In the genomic region with DNA sequence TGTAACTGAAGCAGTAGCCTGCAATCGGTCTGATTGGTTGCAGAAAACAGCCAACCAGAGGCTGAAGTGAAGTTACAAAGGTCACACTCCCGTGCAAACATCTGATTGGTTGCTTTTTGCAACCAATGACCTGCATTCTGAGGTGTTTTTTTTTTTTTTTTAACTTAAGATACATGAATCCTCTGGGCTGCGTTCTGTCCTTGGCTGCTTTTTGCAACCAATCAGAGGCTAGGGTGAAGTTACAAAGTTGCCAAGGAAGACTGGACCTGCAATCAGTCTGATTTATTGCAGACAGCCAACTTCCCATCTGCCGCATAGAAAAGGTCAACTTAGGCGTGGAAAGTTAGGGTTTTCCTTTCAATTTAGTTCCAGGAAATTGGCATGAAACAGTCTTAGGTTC, we compare ENCODE assay signal across 31 cellular contexts.
"Had no signal": no experiment of that assay in that cellular context is flagged by ENCODE, and none has a peak within 500 bp of the region (broad histone marks: within the 10 kb centered on the region; RNA-seq: fewer than 3 reads in every experiment).

No MANE protein-coding gene starts in this region.

- H3K36me3 ChIP-seq: brain microvascular endothelial cell, left lung, lower lobe of right lung, right lobe of liver, thoracic aorta, uterus had no signal

- H3K4me3 ChIP-seq: left lung, lower lobe of right lung, mucosa of descending colon, right lobe of liver, thoracic aorta, uterus had no signal

- H3K36me3 Mint-ChIP-seq: activated naive CD4-positive, alpha-beta T cell treated with anti-CD3 and anti-CD28 coated beads, Interleukin-2, amount 10 ng/mL, durations not matched to agents 7 days and 5 days; activated naive CD8-positive, alpha-beta T cell treated with anti-CD3 and anti-CD28 coated beads, Interleukin-2, amount 10 ng/mL, durations not matched to agents 7 days and 5 days; natural killer cell treated with Interleukin-12 subunit alpha and Interleukin-12 subunit beta and Interleukin-15 and Interleukin-18, amount 100 ng/mL, for 72 hours; WTC11 had no signal

- H3K27me3 ChIP-seq: brain microvascular endothelial cell, left lung, right lobe of liver, uterus had no signal

- H3K27ac Mint-ChIP-seq: activated CD4-positive, alpha-beta memory T cell treated with anti-CD3 and anti-CD28 coated beads, Interleukin-2, amount 10 ng/mL, durations not matched to agents 7 days and 5 days; activated CD4-positive, alpha-beta T cell treated with anti-CD3 and anti-CD28 coated beads, Interleukin-2, amount 10 ng/mL, durations not matched to agents 7 days and 5 days; activated naive CD4-positive, alpha-beta T cell treated with anti-CD3 and anti-CD28 coated beads, Interleukin-2, amount 10 ng/mL, durations not matched to agents 7 days and 5 days; activated naive CD8-positive, alpha-beta T cell treated with anti-CD3 and anti-CD28 coated beads, Interleukin-2, amount 10 ng/mL, durations not matched to agents 7 days and 5 days; activated T-cell treated with anti-CD3 and anti-CD28 coated beads, Interleukin-2, amount 50 U/mL, for 24 hours; endodermal cell; natural killer cell treated with Interleukin-12 subunit alpha and Interleukin-12 subunit beta and Interleukin-15 and Interleukin-18, amount 100 ng/mL, for 72 hours; progenitor cell of endocrine pancreas; T-helper 1 cell treated with Interleukin-12 subunit alpha and Interleukin-12 subunit beta and Interleukin-4 antibody, amounts not matched to agents 30 μg/mL and 1 μg/mL, for 36 hours had no signal

- DNase-seq: activated CD4-positive, alpha-beta memory T cell treated with anti-CD3 and anti-CD28 coated beads, Interleukin-2, amount 10 ng/mL, durations not matched to agents 7 days and 5 days; activated CD4-positive, alpha-beta T cell treated with anti-CD3 and anti-CD28 coated beads for 1 hour; activated CD4-positive, alpha-beta T cell treated with anti-CD3 and anti-CD28 coated beads, Interleukin-2, amount 10 ng/mL, durations not matched to agents 7 days and 5 days; activated CD8-positive, alpha-beta memory T cell treated with anti-CD3 and anti-CD28 coated beads, Interleukin-2, amount 50 U/mL, for 48 hours; activated gamma-delta T cell; activated naive CD4-positive, alpha-beta T cell treated with anti-CD3 and anti-CD28 coated beads, Interleukin-2, amount 10 ng/mL, durations not matched to agents 7 days and 5 days; activated naive CD8-positive, alpha-beta T cell treated with anti-CD3 and anti-CD28 coated beads, Interleukin-2, amount 10 ng/mL, durations not matched to agents 7 days and 5 days; activated T-cell treated with anti-CD3 and anti-CD28 coated beads, Interleukin-2, amount 50 U/mL, for 24 hours; amniotic stem cell; brain microvascular endothelial cell; endodermal cell; foreskin fibroblast; head of caudate nucleus; hypothalamus; left lung; lower lobe of right lung; mesendoderm; mucosa of descending colon; right lobe of liver; stimulated activated CD4-positive, alpha-beta T cell treated with anti-CD3 and anti-CD28 coated beads, Interleukin-12 subunit alpha, Interleukin-12 subunit beta, amount 100 ng/mL, for 4 hours; stimulated activated CD4-positive, alpha-beta T cell treated with anti-CD3 and anti-CD28 coated beads, Interleukin-4, amount 100 ng/mL, for 1 hour; stimulated activated naive CD8-positive, alpha-beta T cell treated with anti-CD3 and anti-CD28 coated beads, Interleukin-15, Interleukin-2, amounts not matched to agents 100 U/mL and 50 U/mL, for 24 hours; T1000; trophoblast cell; uterus had no signal

- H3K4me3 Mint-ChIP-seq: activated CD4-positive, alpha-beta memory T cell treated with anti-CD3 and anti-CD28 coated beads, Interleukin-2, amount 10 ng/mL, durations not matched to agents 7 days and 5 days; activated CD4-positive, alpha-beta T cell treated with anti-CD3 and anti-CD28 coated beads, Interleukin-2, amount 10 ng/mL, durations not matched to agents 7 days and 5 days; activated naive CD4-positive, alpha-beta T cell treated with anti-CD3 and anti-CD28 coated beads, Interleukin-2, amount 10 ng/mL, durations not matched to agents 7 days and 5 days; activated naive CD8-positive, alpha-beta T cell treated with anti-CD3 and anti-CD28 coated beads, Interleukin-2, amount 10 ng/mL, durations not matched to agents 7 days and 5 days; activated T-cell treated with anti-CD3 and anti-CD28 coated beads, Interleukin-2, amount 50 U/mL, for 24 hours; endodermal cell; natural killer cell treated with Interleukin-12 subunit alpha and Interleukin-12 subunit beta and Interleukin-15 and Interleukin-18, amount 100 ng/mL, for 72 hours; T-helper 1 cell treated with Interleukin-12 subunit alpha and Interleukin-12 subunit beta and Interleukin-4 antibody, amounts not matched to agents 30 μg/mL and 1 μg/mL, for 36 hours; WTC11 had no signal

- H3K4me1 Mint-ChIP-seq: activated CD4-positive, alpha-beta T cell treated with anti-CD3 and anti-CD28 coated beads, Interleukin-2, amount 10 ng/mL, durations not matched to agents 7 days and 5 days; activated naive CD4-positive, alpha-beta T cell treated with anti-CD3 and anti-CD28 coated beads, Interleukin-2, amount 10 ng/mL, durations not matched to agents 7 days and 5 days; activated naive CD8-positive, alpha-beta T cell treated with anti-CD3 and anti-CD28 coated beads, Interleukin-2, amount 10 ng/mL, durations not matched to agents 7 days and 5 days; WTC11 had no signal

- H3K4me1 ChIP-seq: right lobe of liver, uterus had no signal

- H3K9me3 ChIP-seq: left lung, lower lobe of right lung, mucosa of descending colon, right lobe of liver, thoracic aorta, uterus had no signal

- H3K27ac ChIP-seq: brain microvascular endothelial cell, lower lobe of right lung, thoracic aorta, uterus had no signal

- ATAC-seq: esophagus mucosa; left lung; lower lobe of right lung; mucosa of descending colon; natural killer cell treated with Interleukin-12 subunit alpha and Interleukin-12 subunit beta and Interleukin-15 and Interleukin-18, amount 100 ng/mL, for 72 hours; stimulated activated naive CD8-positive, alpha-beta T cell treated with anti-CD3 and anti-CD28 coated beads, Interleukin-15, Interleukin-2, amounts not matched to agents 100 U/mL and 50 U/mL, for 24 hours; WTC11 had no signal

- H3K27me3 Mint-ChIP-seq: activated CD4-positive, alpha-beta memory T cell treated with anti-CD3 and anti-CD28 coated beads, Interleukin-2, amount 10 ng/mL, durations not matched to agents 7 days and 5 days; activated CD4-positive, alpha-beta T cell treated with anti-CD3 and anti-CD28 coated beads, Interleukin-2, amount 10 ng/mL, durations not matched to agents 7 days and 5 days; activated naive CD4-positive, alpha-beta T cell treated with anti-CD3 and anti-CD28 coated beads, Interleukin-2, amount 10 ng/mL, durations not matched to agents 7 days and 5 days; activated naive CD8-positive, alpha-beta T cell treated with anti-CD3 and anti-CD28 coated beads, Interleukin-2, amount 10 ng/mL, durations not matched to agents 7 days and 5 days; activated T-cell treated with anti-CD3 and anti-CD28 coated beads, Interleukin-2, amount 50 U/mL, for 24 hours; progenitor cell of endocrine pancreas had no signal

- H3K9me3 Mint-ChIP-seq: activated CD4-positive, alpha-beta memory T cell treated with anti-CD3 and anti-CD28 coated beads, Interleukin-2, amount 10 ng/mL, durations not matched to agents 7 days and 5 days; activated CD4-positive, alpha-beta T cell treated with anti-CD3 and anti-CD28 coated beads, Interleukin-2, amount 10 ng/mL, durations not matched to agents 7 days and 5 days; activated naive CD4-positive, alpha-beta T cell treated with anti-CD3 and anti-CD28 coated beads, Interleukin-2, amount 10 ng/mL, durations not matched to agents 7 days and 5 days; activated naive CD8-positive, alpha-beta T cell treated with anti-CD3 and anti-CD28 coated beads, Interleukin-2, amount 10 ng/mL, durations not matched to agents 7 days and 5 days; activated T-cell treated with anti-CD3 and anti-CD28 coated beads, Interleukin-2, amount 50 U/mL, for 24 hours; endodermal cell; natural killer cell treated with Interleukin-12 subunit alpha and Interleukin-12 subunit beta and Interleukin-15 and Interleukin-18, amount 100 ng/mL, for 72 hours; T-helper 1 cell treated with Interleukin-12 subunit alpha and Interleukin-12 subunit beta and Interleukin-4 antibody, amounts not matched to agents 30 μg/mL and 1 μg/mL, for 36 hours had no signal
